8 cellular contexts compared by ENCODE assay signal in genomic region chr17:28948873-28949184, GRCh38. TPM values are rescaled to one million over a fixed set of nuclear protein-coding genes. Genes with fewer than 3 reads are reported as not detected.
DNase-seq lines count a peak whose midpoint lies in the region; ATAC-seq and TF ChIP-seq lines count a peak whose summit lies in the region.

No MANE protein-coding gene starts in this region.

- TF ChIP-seq CTCF in stomach (IDR thresholded peaks at IDR 0.05), result no peak

- 0 to 1% (median 0%) methylated on average over 14 to 15 of the region's 15 CpGs for WGBS in stomach, 5 donors

- ATAC-seq in GM19023 (IDR thresholded peaks at IDR 0.05; ENCODE audit: unreplicated experiment), result no peak

- H3K4me1 ChIP-seq in iPS-20b (ENCODE audit: insufficient read depth, low read length) (peaks cover 18% of the 10 kb centered on the region), stomach (peaks cover 53 to 64% (median 64%) of the 10 kb centered on the region in 4 donors)

- TF ChIP-seq EP300 in stomach (IDR thresholded peaks at IDR 0.05), result no peak

- H3K27ac Mint-ChIP-seq in activated T-helper 1 cell treated with anti-CD3 and anti-CD28 coated beads, Interleukin-12 subunit alpha, Interleukin-12 subunit beta, Interleukin-2, Interleukin-4 antibody, amounts not matched to agents 30 ng/mL and 10 ng/mL and 1 ng/mL, durations not matched to agents 14 hours and 24 hours and 36 hours, result peak overlapping the region; percentile 72

- H3K27me3 ChIP-seq in iPS-20b (ENCODE audit: insufficient read depth, low read length) (no peaks in the 10 kb centered on the region), stomach (no peaks in the 10 kb centered on the region)

- H3K4me3 Mint-ChIP-seq in activated T-helper 1 cell treated with anti-CD3 and anti-CD28 coated beads, Interleukin-12 subunit alpha, Interleukin-12 subunit beta, Interleukin-2, Interleukin-4 antibody, amounts not matched to agents 30 ng/mL and 10 ng/mL and 1 ng/mL, durations not matched to agents 14 hours and 24 hours and 36 hours, result peak overlapping the region; percentile 97

- no peaks in the 10 kb centered on the region for H3K9me3 Mint-ChIP-seq in activated T-helper 1 cell treated with anti-CD3 and anti-CD28 coated beads, Interleukin-12 subunit alpha, Interleukin-12 subunit beta, Interleukin-2, Interleukin-4 antibody, amounts not matched to agents 30 ng/mL and 10 ng/mL and 1 ng/mL, durations not matched to agents 14 hours and 24 hours and 36 hours

- DNase-seq in NCI-H748 (lab: John Stamatoyannopoulos, UW; ENCODE audit: unreplicated experiment) (peak; percentile 66), NCI-H748 treated with DMSO at 0.1 percent for 48 hours (lab: John Stamatoyannopoulos, UW) (no peak), stomach (no peak), mesenteric fat pad (ENCODE audit: low spot score) (no peak), superior temporal gyrus (ENCODE audit: extremely low spot score) (no peak)
- no peak for DNase-seq in activated T-helper 1 cell treated with anti-CD3 and anti-CD28 coated beads, Interleukin-12 subunit alpha, Interleukin-12 subunit beta, Interleukin-2, Interleukin-4 antibody, amounts not matched to agents 30 ng/mL and 10 ng/mL and 1 ng/mL, durations not matched to agents 14 hours and 24 hours and 36 hours (ENCODE audit: low spot score)

- peaks cover 21% of the 10 kb centered on the region for H3K36me3 Mint-ChIP-seq in activated T-helper 1 cell treated with anti-CD3 and anti-CD28 coated beads, Interleukin-12 subunit alpha, Interleukin-12 subunit beta, Interleukin-2, Interleukin-4 antibody, amounts not matched to agents 30 ng/mL and 10 ng/mL and 1 ng/mL, durations not matched to agents 14 hours and 24 hours and 36 hours (ENCODE audit: low read depth)

- H3K9me3 ChIP-seq in iPS-20b (ENCODE audit: insufficient read depth, low read depth, low read length) (no peaks in the 10 kb centered on the region), stomach (no peaks in the 10 kb centered on the region)

- no peaks in the 10 kb centered on the region for H3K27me3 Mint-ChIP-seq in activated T-helper 1 cell treated with anti-CD3 and anti-CD28 coated beads, Interleukin-12 subunit alpha, Interleukin-12 subunit beta, Interleukin-2, Interleukin-4 antibody, amounts not matched to agents 30 ng/mL and 10 ng/mL and 1 ng/mL, durations not matched to agents 14 hours and 24 hours and 36 hours (ENCODE audit: insufficient read depth)

- intact Hi-C loops in activated T-helper 1 cell treated with anti-CD3 and anti-CD28 coated beads, Interleukin-12 subunit alpha, Interleukin-12 subunit beta, Interleukin-2, Interleukin-4 antibody, amounts not matched to agents 30 ng/mL and 10 ng/mL and 1 ng/mL, durations not matched to agents 14 hours and 24 hours and 36 hours (cut with micrococcal nuclease), result loop anchor here (1.0 to 2.0 kb wide), 3 partner anchors 23 to 186 kb away; partner anchors contain the start of gene DHRS13
- intact Hi-C loops in stomach (cut with DNase I; ENCODE audit: low total_unique reads), result no loop called here

- H3K4me3 ChIP-seq in iPS-20b (ENCODE audit: low read length) (peak overlapping the region; percentile 84), stomach (peak overlapping the region; percentile 96 to 99 (median 98))

- peaks cover 41% of the 10 kb centered on the region for H3K4me1 Mint-ChIP-seq in activated T-helper 1 cell treated with anti-CD3 and anti-CD28 coated beads, Interleukin-12 subunit alpha, Interleukin-12 subunit beta, Interleukin-2, Interleukin-4 antibody, amounts not matched to agents 30 ng/mL and 10 ng/mL and 1 ng/mL, durations not matched to agents 14 hours and 24 hours and 36 hours (ENCODE audit: low read depth)

- no peak for TF ChIP-seq POLR2A in stomach (IDR thresholded peaks at IDR 0.05)

- H3K27ac ChIP-seq in iPS-20b (ENCODE audit: low read length) (peak overlapping the region; percentile 86), stomach (peak overlapping the region; percentile 91 to 99 (median 98))

- peak overlapping the region; percentile 97 for H3K9ac ChIP-seq in iPS-20b (ENCODE audit: low read depth, low read length)

- H3K36me3 ChIP-seq in iPS-20b (ENCODE audit: insufficient read depth, low read depth, low read length) (peaks cover 41% of the 10 kb centered on the region), stomach (peaks cover 0 to 11% (median 4%) of the 10 kb centered on the region in 4 donors)

RNA-seq across cellular contexts. Expression of gene PHF12, which starts 2.5 kb away (rescaled TPM):
- 58.4 and 64.9 TPM in 2 replicates for total RNA-seq in activated T-helper 1 cell treated with anti-CD3 and anti-CD28 coated beads, Interleukin-12 subunit alpha, Interleukin-12 subunit beta, Interleukin-2, Interleukin-4 antibody, amounts not matched to agents 30 ng/mL and 10 ng/mL and 1 ng/mL, durations not matched to agents 14 hours and 24 hours and 36 hours
- total RNA-seq in stomach, result 100 to 1,000 TPM in 1 of 5 donors, 10 to 100 TPM in 4; 23.2 to 206 (median 48.5) TPM
- polyA plus RNA-seq in stomach, result 1 to 10 TPM; 8.3 to 9.8 (median 8.6) TPM
- 29.3 TPM for total RNA-seq in mesenteric fat pad

RNA-seq across cellular contexts. Expression of gene DHRS13, which starts 46.0 kb away (rescaled TPM):
- 34.6 and 34.9 TPM in 2 replicates for total RNA-seq in activated T-helper 1 cell treated with anti-CD3 and anti-CD28 coated beads, Interleukin-12 subunit alpha, Interleukin-12 subunit beta, Interleukin-2, Interleukin-4 antibody, amounts not matched to agents 30 ng/mL and 10 ng/mL and 1 ng/mL, durations not matched to agents 14 hours and 24 hours and 36 hours
- total RNA-seq in stomach (10 to 100 TPM in 2 of 5 donors, 1 to 10 TPM in 2, not detected in 1; 6.4 to 33.5 (median 9.3) TPM), mesenteric fat pad (5.5 TPM)
- polyA plus RNA-seq in stomach, result 10 to 100 TPM in 1 of 3 donors, 1 to 10 TPM in 2; 4.4 to 13.4 (median 6.0) TPM

RNA-seq across cellular contexts. Expression of gene FLOT2, which starts 51.3 kb away (rescaled TPM):
- 92.2 and 98.8 TPM in 2 replicates for total RNA-seq in activated T-helper 1 cell treated with anti-CD3 and anti-CD28 coated beads, Interleukin-12 subunit alpha, Interleukin-12 subunit beta, Interleukin-2, Interleukin-4 antibody, amounts not matched to agents 30 ng/mL and 10 ng/mL and 1 ng/mL, durations not matched to agents 14 hours and 24 hours and 36 hours
- total RNA-seq in stomach, result 10 to 100 TPM; 19.5 to 80.5 (median 42.4) TPM
- 10 to 100 TPM; 32.1 to 43.2 (median 37.0) TPM for polyA plus RNA-seq in stomach
- 126 TPM for total RNA-seq in mesenteric fat pad

RNA-seq across cellular contexts. Expression of gene SEZ6, which starts 57.0 kb away (rescaled TPM):
- total RNA-seq in activated T-helper 1 cell treated with anti-CD3 and anti-CD28 coated beads, Interleukin-12 subunit alpha, Interleukin-12 subunit beta, Interleukin-2, Interleukin-4 antibody, amounts not matched to agents 30 ng/mL and 10 ng/mL and 1 ng/mL, durations not matched to agents 14 hours and 24 hours and 36 hours, result not detected in 2 replicates
- total RNA-seq in stomach, result 10 to 100 TPM in 1 of 5 donors, 1 to 10 TPM in 1, under 1 TPM in 2, not detected in 1; under 0.01 to 21.4 (median 1.4) TPM
- polyA plus RNA-seq in stomach, result under 1 TPM in 2 of 3 donors, not detected in 1; 0.05 to 0.19 TPM
- not detected for total RNA-seq in mesenteric fat pad
